1 cellular context compared by ENCODE assay signal in genomic region chr10:131856441-131857094, GRCh38.
TF ChIP-seq lines count a peak whose summit lies in the region.

No MANE protein-coding gene starts in this region.

TF ChIP-seq in GM23338, 12 proteins besides CTCF, POLR2A, EP300 and RAD21 (continued from another document):
- TF ChIP-seq ZNF462 (CRISPR knock-in tag; IDR thresholded peaks at IDR 0.05) (no peak), JUNB (IDR thresholded peaks at IDR 0.05; ENCODE audit: unreplicated experiment) (no peak), EZH2phosphoT487 (IDR thresholded peaks at IDR 0.05; ENCODE audit: unreplicated experiment) (no peak)
